Comparison of ENCODE assay signal across 19 cellular contexts in the genomic region with DNA sequence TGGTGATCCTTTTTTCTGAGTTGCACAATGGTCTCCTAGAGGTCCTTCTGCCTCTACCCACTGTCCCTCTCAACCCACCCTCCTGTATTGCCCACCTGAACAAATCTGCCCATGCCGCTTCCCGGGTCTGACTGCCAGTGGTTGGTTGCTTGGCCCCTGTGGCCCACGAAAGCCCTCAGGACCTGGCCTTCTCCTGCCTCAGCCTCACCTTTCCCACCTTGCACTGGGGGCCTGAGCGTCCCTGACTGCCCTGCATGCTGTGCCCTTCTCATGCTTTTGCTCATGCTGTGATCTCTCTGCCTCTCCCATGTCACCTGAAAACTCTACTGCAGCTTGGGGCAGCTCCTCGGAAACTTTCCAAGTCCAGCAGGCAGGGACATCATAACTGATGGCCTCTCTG. TPM values are rescaled to one million over a fixed set of nuclear protein-coding genes. Genes with fewer than 3 reads are reported as not detected.
DNase-seq lines count a peak whose midpoint lies in the region; ATAC-seq and TF ChIP-seq lines count a peak whose summit lies in the region.
"Had no signal": no experiment of that assay in that cellular context is flagged by ENCODE, and none has a peak within 500 bp of the region (broad histone marks: within the 10 kb centered on the region; RNA-seq: fewer than 3 reads in every experiment).

No MANE protein-coding gene starts in this region.

- peak; percentile 75 for DNase-seq in chondrocyte (ENCODE audit: low spot score)
- DNase-seq in neural crest cell (ENCODE audit: low read depth, low spot score): no peak
- no peak for DNase-seq in stimulated activated effector memory CD8-positive, alpha-beta T cell treated with anti-CD3 and anti-CD28 coated beads, Interleukin-12 subunit alpha, Interleukin-12 subunit beta, amount 100 ng/mL, for 72 hours (ENCODE audit: low spot score in 2 of 2)
- no peak for DNase-seq in activated T-helper 2 cell treated with anti-CD3 and anti-CD28 coated beads, Interferon-gamma antibody, Interleukin-2, Interleukin-4, amounts not matched to agents 10 μg/mL and 5 μg/mL and 100 μg/mL, durations not matched to agents 14 hours and 24 hours and 36 hours (ENCODE audit: low spot score)
- no peak for DNase-seq in ascending aorta (ENCODE audit: low spot score in 2 of 2)
- DNase-seq in activated effector memory CD4-positive, alpha-beta T cell treated with Interleukin-2 at 50 U/mL for 16 hours: no peak
- DNase-seq: 8988T; CD8-positive, alpha-beta memory T cell; COR-L47; DMS 273 treated with DMSO at 0.1 percent for 48 hours; DMS53; DND-41; EL; HCEC 1CT had no signal

- H3K36me3 ChIP-seq in BLaER1 (no peaks in the 10 kb centered on the region), ascending aorta (no peaks in the 10 kb centered on the region)
- H3K36me3 ChIP-seq: BLaER1 treated with 17β-estradiol and CSF1 and Interleukin-3, amounts not matched to agents 10 nM and 100 nM had no signal

- no peaks in the 10 kb centered on the region for H3K36me3 Mint-ChIP-seq in chondrocyte (ENCODE audit: low read depth)
- no peaks in the 10 kb centered on the region for H3K36me3 Mint-ChIP-seq in neural crest cell (ENCODE audit: low read depth)
- no peaks in the 10 kb centered on the region for H3K36me3 Mint-ChIP-seq in stimulated activated effector memory CD8-positive, alpha-beta T cell treated with anti-CD3 and anti-CD28 coated beads, Interleukin-12 subunit alpha, Interleukin-12 subunit beta, amount 100 ng/mL, for 72 hours
- H3K36me3 Mint-ChIP-seq in activated T-helper 2 cell treated with anti-CD3 and anti-CD28 coated beads, Interferon-gamma antibody, Interleukin-2, Interleukin-4, amounts not matched to agents 10 μg/mL and 5 μg/mL and 100 μg/mL, durations not matched to agents 14 hours and 24 hours and 36 hours (ENCODE audit: low read depth): no peaks in the 10 kb centered on the region
- H3K36me3 Mint-ChIP-seq: CD8-positive, alpha-beta memory T cell had no signal

- H3K27ac Mint-ChIP-seq in chondrocyte (ENCODE audit: unreplicated experiment) (no peak overlapping the region), neural crest cell (ENCODE audit: unreplicated experiment) (peak overlapping the region; percentile 73)
- H3K27ac Mint-ChIP-seq in stimulated activated effector memory CD8-positive, alpha-beta T cell treated with anti-CD3 and anti-CD28 coated beads, Interleukin-12 subunit alpha, Interleukin-12 subunit beta, amount 100 ng/mL, for 72 hours: peak overlapping the region; percentile 24
- no peak overlapping the region for H3K27ac Mint-ChIP-seq in activated T-helper 2 cell treated with anti-CD3 and anti-CD28 coated beads, Interferon-gamma antibody, Interleukin-2, Interleukin-4, amounts not matched to agents 10 μg/mL and 5 μg/mL and 100 μg/mL, durations not matched to agents 14 hours and 24 hours and 36 hours
- H3K27ac Mint-ChIP-seq: CD8-positive, alpha-beta memory T cell had no signal

- H4K20me1 ChIP-seq in BLaER1: no peaks in the 10 kb centered on the region
- H4K20me1 ChIP-seq: BLaER1 treated with 17β-estradiol and CSF1 and Interleukin-3, amounts not matched to agents 10 nM and 100 nM had no signal

- H3K9me3 Mint-ChIP-seq in chondrocyte (ENCODE audit: low read depth): no peaks in the 10 kb centered on the region
- H3K9me3 Mint-ChIP-seq in neural crest cell: no peaks in the 10 kb centered on the region
- no peaks in the 10 kb centered on the region for H3K9me3 Mint-ChIP-seq in stimulated activated effector memory CD8-positive, alpha-beta T cell treated with anti-CD3 and anti-CD28 coated beads, Interleukin-12 subunit alpha, Interleukin-12 subunit beta, amount 100 ng/mL, for 72 hours
- H3K9me3 Mint-ChIP-seq in activated T-helper 2 cell treated with anti-CD3 and anti-CD28 coated beads, Interferon-gamma antibody, Interleukin-2, Interleukin-4, amounts not matched to agents 10 μg/mL and 5 μg/mL and 100 μg/mL, durations not matched to agents 14 hours and 24 hours and 36 hours: no peaks in the 10 kb centered on the region
- H3K9me3 Mint-ChIP-seq: CD8-positive, alpha-beta memory T cell had no signal

- TF ChIP-seq CTCF in chondrocyte (IDR thresholded peaks at IDR 0.05) (no peak), neural crest cell (conservative IDR thresholded peaks at IDR 0.05) (no peak), ascending aorta (IDR thresholded peaks at IDR 0.05) (no peak)

- intact Hi-C loops in activated T-helper 2 cell treated with anti-CD3 and anti-CD28 coated beads, Interferon-gamma antibody, Interleukin-2, Interleukin-4, amounts not matched to agents 10 μg/mL and 5 μg/mL and 100 μg/mL, durations not matched to agents 14 hours and 24 hours and 36 hours (cut with micrococcal nuclease): no loop called here
- intact Hi-C loops in ascending aorta (cut with DNase I): loop anchor here (10.0 kb wide), 1 partner anchor 235 kb away; no protein-coding TSS in a partner anchor

- H3K4me3 Mint-ChIP-seq in chondrocyte (ENCODE audit: unreplicated experiment) (no peak overlapping the region), neural crest cell (no peak overlapping the region)
- no peak overlapping the region for H3K4me3 Mint-ChIP-seq in stimulated activated effector memory CD8-positive, alpha-beta T cell treated with anti-CD3 and anti-CD28 coated beads, Interleukin-12 subunit alpha, Interleukin-12 subunit beta, amount 100 ng/mL, for 72 hours
- no peak overlapping the region for H3K4me3 Mint-ChIP-seq in activated T-helper 2 cell treated with anti-CD3 and anti-CD28 coated beads, Interferon-gamma antibody, Interleukin-2, Interleukin-4, amounts not matched to agents 10 μg/mL and 5 μg/mL and 100 μg/mL, durations not matched to agents 14 hours and 24 hours and 36 hours (ENCODE audit: low read depth)
- H3K4me3 Mint-ChIP-seq: CD8-positive, alpha-beta memory T cell had no signal

- no peak for ATAC-seq in stimulated activated effector memory CD8-positive, alpha-beta T cell treated with anti-CD3 and anti-CD28 coated beads, Interleukin-12 subunit alpha, Interleukin-12 subunit beta, amount 100 ng/mL, for 72 hours
- ATAC-seq: GM12878 had no signal

- H3K4me3 ChIP-seq in BLaER1 (no peak overlapping the region), ascending aorta (no peak overlapping the region)
- H3K4me3 ChIP-seq: BLaER1 treated with 17β-estradiol and CSF1 and Interleukin-3, amounts not matched to agents 10 nM and 100 nM; GM12878 had no signal

- H3K9me3 ChIP-seq in BLaER1: no peaks in the 10 kb centered on the region
- H3K9me3 ChIP-seq in ascending aorta: no peaks in the 10 kb centered on the region
- H3K9me3 ChIP-seq: BLaER1 treated with 17β-estradiol and CSF1 and Interleukin-3, amounts not matched to agents 10 nM and 100 nM had no signal

- H3K27me3 Mint-ChIP-seq in chondrocyte (ENCODE audit: low read depth) (peaks cover 35% of the 10 kb centered on the region), neural crest cell (ENCODE audit: low read depth) (peaks cover 37% of the 10 kb centered on the region)
- peaks cover 3% of the 10 kb centered on the region for H3K27me3 Mint-ChIP-seq in activated T-helper 2 cell treated with anti-CD3 and anti-CD28 coated beads, Interferon-gamma antibody, Interleukin-2, Interleukin-4, amounts not matched to agents 10 μg/mL and 5 μg/mL and 100 μg/mL, durations not matched to agents 14 hours and 24 hours and 36 hours (ENCODE audit: low read depth)

- 0 out of 2 replicates have a peak, but pooled peaks cover 3% of the 10 kb centered on the region for H3K27me3 ChIP-seq in BLaER1
- H3K27me3 ChIP-seq in ascending aorta: no peaks in the 10 kb centered on the region
- H3K27me3 ChIP-seq: BLaER1 treated with 17β-estradiol and CSF1 and Interleukin-3, amounts not matched to agents 10 nM and 100 nM had no signal

- H3K4me1 ChIP-seq in BLaER1 (peaks cover 8% of the 10 kb centered on the region), ascending aorta (peaks cover 0 to under 1% of the 10 kb centered on the region in 2 donors)

- H3K27ac ChIP-seq in BLaER1 (no peak overlapping the region), ascending aorta (no peak overlapping the region)
- H3K27ac ChIP-seq: BLaER1 treated with 17β-estradiol and CSF1 and Interleukin-3, amounts not matched to agents 10 nM and 100 nM had no signal

- no peak overlapping the region for H3K4me2 ChIP-seq in BLaER1
- H3K4me2 ChIP-seq: BLaER1 treated with 17β-estradiol and CSF1 and Interleukin-3, amounts not matched to agents 10 nM and 100 nM had no signal

- H3K9ac ChIP-seq in BLaER1: peak overlapping the region; percentile 45; the same call in 1 of the 2 replicates
- H3K9ac ChIP-seq: BLaER1 treated with 17β-estradiol and CSF1 and Interleukin-3, amounts not matched to agents 10 nM and 100 nM had no signal

- H3K4me1 Mint-ChIP-seq in chondrocyte (ENCODE audit: low read depth) (no peaks in the 10 kb centered on the region), neural crest cell (no peaks in the 10 kb centered on the region)
- H3K4me1 Mint-ChIP-seq in stimulated activated effector memory CD8-positive, alpha-beta T cell treated with anti-CD3 and anti-CD28 coated beads, Interleukin-12 subunit alpha, Interleukin-12 subunit beta, amount 100 ng/mL, for 72 hours: peaks cover 3% of the 10 kb centered on the region
- H3K4me1 Mint-ChIP-seq in activated T-helper 2 cell treated with anti-CD3 and anti-CD28 coated beads, Interferon-gamma antibody, Interleukin-2, Interleukin-4, amounts not matched to agents 10 μg/mL and 5 μg/mL and 100 μg/mL, durations not matched to agents 14 hours and 24 hours and 36 hours (ENCODE audit: low read depth): peaks cover 6% of the 10 kb centered on the region
- H3K4me1 Mint-ChIP-seq: CD8-positive, alpha-beta memory T cell had no signal

RNA-seq across cellular contexts. Expression of gene KDM6B, which starts 13.8 kb away (rescaled TPM):
- total RNA-seq in chondrocyte: 36.6 to 38.2 TPM (median 37.4 TPM) in 3 replicates
- total RNA-seq in neural crest cell: 64.8 and 70.2 TPM in 2 replicates
- total RNA-seq in activated T-helper 2 cell treated with anti-CD3 and anti-CD28 coated beads, Interferon-gamma antibody, Interleukin-2, Interleukin-4, amounts not matched to agents 10 μg/mL and 5 μg/mL and 100 μg/mL, durations not matched to agents 14 hours and 24 hours and 36 hours: 96.0 and 99.6 TPM in 2 replicates
- total RNA-seq in ascending aorta: 20.0 TPM

RNA-seq across cellular contexts. Expression of gene TMEM88, which starts 34.6 kb away (rescaled TPM):
- total RNA-seq in chondrocyte (1.6 to 1.9 TPM (median 1.8 TPM) in 3 replicates), neural crest cell (6.7 and 8.4 TPM in 2 replicates), ascending aorta (223 TPM)
- total RNA-seq in activated T-helper 2 cell treated with anti-CD3 and anti-CD28 coated beads, Interferon-gamma antibody, Interleukin-2, Interleukin-4, amounts not matched to agents 10 μg/mL and 5 μg/mL and 100 μg/mL, durations not matched to agents 14 hours and 24 hours and 36 hours: 4.1 and 6.1 TPM in 2 replicates
- total RNA-seq: G401, H4 had no signal

RNA-seq across cellular contexts. Expression of gene NAA38, which starts 37.1 kb away (rescaled TPM):
- total RNA-seq in chondrocyte: 52.9 to 94.6 TPM (median 57.5 TPM) in 3 replicates
- 83.4 and 87.2 TPM in 2 replicates for total RNA-seq in neural crest cell
- total RNA-seq in activated T-helper 2 cell treated with anti-CD3 and anti-CD28 coated beads, Interferon-gamma antibody, Interleukin-2, Interleukin-4, amounts not matched to agents 10 μg/mL and 5 μg/mL and 100 μg/mL, durations not matched to agents 14 hours and 24 hours and 36 hours: 52.6 and 53.0 TPM in 2 replicates
- 59.0 TPM for total RNA-seq in ascending aorta

RNA-seq across cellular contexts. Expression of gene CYB5D1, which starts 37.6 kb away (rescaled TPM):
- total RNA-seq in chondrocyte (6.9 to 10.5 TPM (median 8.6 TPM) in 3 replicates), neural crest cell (12.7 and 13.3 TPM in 2 replicates), ascending aorta (0.21 TPM)
- 8.8 and 10.5 TPM in 2 replicates for total RNA-seq in activated T-helper 2 cell treated with anti-CD3 and anti-CD28 coated beads, Interferon-gamma antibody, Interleukin-2, Interleukin-4, amounts not matched to agents 10 μg/mL and 5 μg/mL and 100 μg/mL, durations not matched to agents 14 hours and 24 hours and 36 hours

Comparison
In these comparisons a context has a peak if more than half of its experiments do, and no peak if none do; other contexts are left out.
1. H3K27ac Mint-ChIP-seq: peak in neural crest cell (single experiment) and stimulated activated effector memory CD8-positive, alpha-beta T cell treated with anti-CD3 and anti-CD28 coated beads, Interleukin-12 subunit alpha, Interleukin-12 subunit beta, amount 100 ng/mL, for 72 hours (single experiment); none in chondrocyte (single experiment) and activated T-helper 2 cell treated with anti-CD3 and anti-CD28 coated beads, Interferon-gamma antibody, Interleukin-2, Interleukin-4, amounts not matched to agents 10 μg/mL and 5 μg/mL and 100 μg/mL, durations not matched to agents 14 hours and 24 hours and 36 hours (single experiment).
2. RNA of gene TMEM88, which starts 34.6 kb away (total RNA-seq): 223 TPM in ascending aorta (single experiment); 6.7 to 8.4 TPM in neural crest cell, 4.1 to 6.1 TPM in activated T-helper 2 cell treated with anti-CD3 and anti-CD28 coated beads, Interferon-gamma antibody, Interleukin-2, Interleukin-4, amounts not matched to agents 10 μg/mL and 5 μg/mL and 100 μg/mL, durations not matched to agents 14 hours and 24 hours and 36 hours and 1.6 to 1.9 TPM in chondrocyte; every median in the first group is over 10 times any median in the second.